In genomic region chr9:79681576-79681975, GRCh38 we compare ENCODE assay signal across 1 cellular context.
TF ChIP-seq lines count a peak whose summit lies in the region.

No MANE protein-coding gene starts in this region.

TF ChIP-seq in SK-N-SH, 30 proteins besides CTCF, POLR2A, EP300 and RAD21 (continued from another document):
- TF ChIP-seq GABPA (IDR thresholded peaks at IDR 0.05; ENCODE audit: low read depth) = no peak
- no peak for TF ChIP-seq POLR2AphosphoS5 (IDR thresholded peaks at IDR 0.05; ENCODE audit: low read depth, low read length)
- no peak for TF ChIP-seq NRF1 (IDR thresholded peaks at IDR 0.05; ENCODE audit: low read depth, low read length)
- no peak for TF ChIP-seq MXI1 (IDR thresholded peaks at IDR 0.05; ENCODE audit: low read depth, low read length)
- no peak for TF ChIP-seq RCOR1 (IDR thresholded peaks at IDR 0.05; ENCODE audit: low read length)
- TF ChIP-seq FOSL2 (IDR thresholded peaks at IDR 0.05; ENCODE audit: borderline replicate concordance, low read depth) = no peak
- no peak for TF ChIP-seq TAF1 (IDR thresholded peaks at IDR 0.05; ENCODE audit: borderline replicate concordance, low read depth, low read length)
- no peak for TF ChIP-seq USF1 (IDR thresholded peaks at IDR 0.05; ENCODE audit: borderline replicate concordance, low read depth)
- no peak for TF ChIP-seq NFIC (IDR thresholded peaks at IDR 0.05; ENCODE audit: borderline replicate concordance)
- TF ChIP-seq RFX5 (IDR thresholded peaks at IDR 0.05; ENCODE audit: low read length) = no peak
TF ChIP-seq in SK-N-SH: peak in this region for 0.
